In the genomic region with DNA sequence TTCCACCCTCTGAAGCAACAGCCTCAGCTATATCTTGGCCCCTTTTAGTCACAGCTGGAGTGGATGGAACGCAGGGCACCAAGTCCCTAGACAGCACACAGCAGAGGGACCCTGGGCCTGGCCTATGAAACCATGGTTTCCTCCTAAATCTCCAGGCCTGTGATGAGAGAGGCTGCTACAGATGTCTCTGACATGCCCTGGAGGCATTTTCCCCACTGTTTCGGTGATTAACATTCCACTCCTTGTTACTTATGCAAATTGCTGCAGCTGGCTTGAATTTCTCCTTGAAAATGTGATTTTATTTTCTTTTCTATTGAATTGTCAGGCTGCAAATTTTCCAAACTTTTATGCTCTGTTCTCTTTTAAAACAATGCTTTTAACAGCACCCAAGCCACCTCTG, we compare ENCODE assay signal across 20 cellular contexts.
"Had no signal": no experiment of that assay in that cellular context is flagged by ENCODE, and none has a peak within 500 bp of the region (broad histone marks: within the 10 kb centered on the region; RNA-seq: fewer than 3 reads in every experiment).

No MANE protein-coding gene starts in this region.

- H3K9me3 ChIP-seq: left lung, right atrium auricular region, transverse colon, vagina had no signal

- DNase-seq: activated CD4-positive, alpha-beta memory T cell treated with anti-CD3 and anti-CD28 coated beads, Interleukin-2, amount 10 ng/mL, durations not matched to agents 7 days and 5 days; activated CD4-positive, alpha-beta T cell treated with anti-CD3 and anti-CD28 coated beads for 36 hours; activated effector memory CD4-positive, alpha-beta T cell treated with Interleukin-2 at 50 U/mL for 16 hours; activated T-cell treated with anti-CD3 and anti-CD28 coated beads, Interleukin-2, amount 50 U/mL, for 4 hours; amniotic stem cell; heart right ventricle; left lung; natural killer cell; nucleus accumbens; stimulated activated CD4-positive, alpha-beta T cell treated with anti-CD3 and anti-CD28 coated beads, Interleukin-4, amount 100 ng/mL, for 4 hours; stimulated activated CD8-positive, alpha-beta memory T cell treated with anti-CD3 and anti-CD28 coated beads, Interleukin-4, amount 100 ng/mL, for 48 hours; stimulated activated naive CD4-positive, alpha-beta T cell treated with Interleukin-2 at 50 U/mL for 16 hours; substantia nigra; T-helper 17 cell; transverse colon; WERI-Rb-1 had no signal

- H3K4me3 ChIP-seq: coronary artery, heart right ventricle, left lung, right atrium auricular region, skin epidermis, transverse colon, vagina had no signal

- H3K4me1 ChIP-seq: heart right ventricle, left lung, right atrium auricular region, transverse colon, vagina had no signal

- H3K36me3 ChIP-seq: heart right ventricle, left lung, right atrium auricular region, transverse colon, vagina, WERI-Rb-1 had no signal

- H3K27me3 ChIP-seq: heart right ventricle, left lung, right atrium auricular region, transverse colon, vagina had no signal

- H3K27ac ChIP-seq: coronary artery, heart right ventricle, left lung, right atrium auricular region, skin epidermis, transverse colon, vagina, WERI-Rb-1 had no signal
